In genomic region chr7:159033473-159033825, GRCh38 we compare ENCODE assay signal across 25 cellular contexts.
"Had no signal": no experiment of that assay in that cellular context is flagged by ENCODE, and none has a peak within 500 bp of the region (broad histone marks: within the 10 kb centered on the region; RNA-seq: fewer than 3 reads in every experiment).

No MANE protein-coding gene starts in this region.

- H3K36me3 ChIP-seq: cardiac muscle cell, colonic mucosa, neutrophil, pancreas, prostate gland, spleen, tibial nerve, upper lobe of left lung, uterus had no signal

- H3K27me3 ChIP-seq: cardiac muscle cell, colonic mucosa, pancreas, testis, upper lobe of left lung, uterus had no signal

- H3K4me3 ChIP-seq: cardiac muscle cell, colonic mucosa, lung, pancreas, prostate gland, skin epidermis, spleen, testis, tibial nerve, upper lobe of left lung, uterus had no signal

- H3K9me3 Mint-ChIP-seq: central memory CD8-positive, alpha-beta T cell; natural killer cell; neural crest cell; stimulated activated naive B cell treated with anti-CD40 and anti-IgM and Interleukin-4, amounts not matched to agents 10 μg/mL and 1 μg/mL and 100 μg/mL, for 72 hours; stimulated activated naive CD8-positive, alpha-beta T cell treated with anti-CD3 and anti-CD28 coated beads, Interleukin-15, amount 100 ng/mL, for 72 hours had no signal

- H3K27ac Mint-ChIP-seq: natural killer cell; stimulated activated naive B cell treated with anti-CD40 and anti-IgM and Interleukin-4, amounts not matched to agents 10 μg/mL and 1 μg/mL and 100 μg/mL, for 72 hours; stimulated activated naive CD8-positive, alpha-beta T cell treated with anti-CD3 and anti-CD28 coated beads, Interleukin-15, amount 100 ng/mL, for 72 hours had no signal

- H3K9me3 ChIP-seq: colonic mucosa, neutrophil, pancreas, prostate gland, spleen, testis, tibial nerve, upper lobe of left lung, uterus had no signal

- H3K27ac ChIP-seq: cardiac muscle cell, colonic mucosa, neutrophil, pancreas, prostate gland, skin epidermis, spleen, testis, tibial nerve, upper lobe of left lung, uterus had no signal

- DNase-seq: dermis blood vessel endothelial cell; effector memory CD4-positive, alpha-beta T cell; erythroblast; mesenchymal stem cell; natural killer cell; stimulated activated CD4-positive, alpha-beta T cell treated with anti-CD3 and anti-CD28 coated beads, Interleukin-4, amount 100 ng/mL, for 4 hours; stimulated activated naive B cell treated with anti-CD40 and anti-IgM and Interleukin-4, amounts not matched to agents 10 μg/mL and 1 μg/mL and 100 μg/mL, for 72 hours; uterus had no signal

- ATAC-seq: natural killer cell; pancreas; stimulated activated naive B cell treated with anti-CD40 and anti-IgM and Interleukin-4, amounts not matched to agents 10 μg/mL and 1 μg/mL and 100 μg/mL, for 72 hours; stimulated activated naive CD8-positive, alpha-beta T cell treated with anti-CD3 and anti-CD28 coated beads, Interleukin-15, amount 100 ng/mL, for 72 hours had no signal

- H3K4me1 ChIP-seq: colonic mucosa, pancreas, prostate gland, uterus had no signal

- FAIRE-seq: endometrium, frontal cortex, keratinocyte, pancreas had no signal

- H3K36me3 Mint-ChIP-seq: natural killer cell; stimulated activated naive B cell treated with anti-CD40 and anti-IgM and Interleukin-4, amounts not matched to agents 10 μg/mL and 1 μg/mL and 100 μg/mL, for 72 hours had no signal

- H3K4me3 Mint-ChIP-seq: central memory CD8-positive, alpha-beta T cell; natural killer cell; neural crest cell; stimulated activated naive B cell treated with anti-CD40 and anti-IgM and Interleukin-4, amounts not matched to agents 10 μg/mL and 1 μg/mL and 100 μg/mL, for 72 hours; stimulated activated naive CD8-positive, alpha-beta T cell treated with anti-CD3 and anti-CD28 coated beads, Interleukin-15, amount 100 ng/mL, for 72 hours had no signal
